ENCODE assay signal across 11 cellular contexts in genomic region chr18:37567061-37567993, GRCh38. TPM values are rescaled to one million over a fixed set of nuclear protein-coding genes. Genes with fewer than 3 reads are reported as not detected.
DNase-seq lines count a peak whose midpoint lies in the region; ATAC-seq and TF ChIP-seq lines count a peak whose summit lies in the region.
"Had no signal": no experiment of that assay in that cellular context is flagged by ENCODE, and none has a peak within 500 bp of the region (broad histone marks: within the 10 kb centered on the region; RNA-seq: fewer than 3 reads in every experiment).

No MANE protein-coding gene starts in this region.

- peaks cover 30% of the 10 kb centered on the region for H3K4me1 ChIP-seq in suprapubic skin
- H3K4me1 ChIP-seq: BLaER1 had no signal

- H3K4me1 Mint-ChIP-seq in activated naive CD4-positive, alpha-beta T cell treated with anti-CD3 and anti-CD28 coated beads, Interleukin-2, amount 10 ng/mL, durations not matched to agents 7 days and 5 days = peaks cover 7% of the 10 kb centered on the region

- H3K9me3 Mint-ChIP-seq in activated naive CD4-positive, alpha-beta T cell treated with anti-CD3 and anti-CD28 coated beads, Interleukin-2, amount 10 ng/mL, durations not matched to agents 7 days and 5 days = no peaks in the 10 kb centered on the region

- TF ChIP-seq CTCF in kidney epithelial cell (IDR thresholded peaks at IDR 0.05; ENCODE audit: insufficient read depth, low read length, poor library complexity, severe bottlenecking) (no peak), suprapubic skin (IDR thresholded peaks at IDR 0.05) (no peak)

- DNase-seq in NCI-H2227 (lab: John Stamatoyannopoulos, UW; ENCODE audit: unreplicated experiment) (peak; percentile 53), NCI-H2227 treated with DMSO at 0.1 percent for 48 hours (lab: John Stamatoyannopoulos, UW) (no peak), kidney epithelial cell (ENCODE audit: low read depth) (no peak), suprapubic skin (ENCODE audit: low spot score in 2 of 2) (peak in 1 of 2 donors; percentile 57)
- no peak for DNase-seq in activated naive CD4-positive, alpha-beta T cell treated with anti-CD3 and anti-CD28 coated beads, Interleukin-2, amount 10 ng/mL, durations not matched to agents 7 days and 5 days
- DNase-seq: GOT3, NCI-H2029 treated with DMSO at 0.1 percent for 48 hours had no signal

- H3K4me3 Mint-ChIP-seq in activated naive CD4-positive, alpha-beta T cell treated with anti-CD3 and anti-CD28 coated beads, Interleukin-2, amount 10 ng/mL, durations not matched to agents 7 days and 5 days = no peak overlapping the region

- H3K27ac Mint-ChIP-seq in activated naive CD4-positive, alpha-beta T cell treated with anti-CD3 and anti-CD28 coated beads, Interleukin-2, amount 10 ng/mL, durations not matched to agents 7 days and 5 days = no peak overlapping the region

- H3K27me3 ChIP-seq in kidney epithelial cell (ENCODE audit: control insufficient read depth, insufficient read depth, low read length) = peaks cover 69% of the 10 kb centered on the region
- H3K27me3 ChIP-seq in suprapubic skin = peaks cover 83% of the 10 kb centered on the region
- H3K27me3 ChIP-seq: BLaER1 had no signal

- peaks cover 2% of the 10 kb centered on the region for H3K36me3 Mint-ChIP-seq in activated naive CD4-positive, alpha-beta T cell treated with anti-CD3 and anti-CD28 coated beads, Interleukin-2, amount 10 ng/mL, durations not matched to agents 7 days and 5 days

- H3K9me3 ChIP-seq in suprapubic skin = no peaks in the 10 kb centered on the region

- H3K4me3 ChIP-seq in kidney epithelial cell (ENCODE audit: low read depth, low read length) = peak overlapping the region; percentile 36
- H3K4me3 ChIP-seq in suprapubic skin = peak overlapping the region; percentile 74
- H3K4me3 ChIP-seq: BLaER1 had no signal

- H3K27me3 Mint-ChIP-seq in activated naive CD4-positive, alpha-beta T cell treated with anti-CD3 and anti-CD28 coated beads, Interleukin-2, amount 10 ng/mL, durations not matched to agents 7 days and 5 days = peaks cover 79% of the 10 kb centered on the region

- 12% methylated on average over 28 of the region's 72 CpGs for WGBS in suprapubic skin

- TF ChIP-seq EP300 in suprapubic skin (IDR thresholded peaks at IDR 0.05) = no peak

- H3K27ac ChIP-seq in angular gyrus (ENCODE audit: low read depth, low read length) = peak overlapping the region; percentile 55
- H3K27ac ChIP-seq in suprapubic skin = no peak overlapping the region
- H3K27ac ChIP-seq: BLaER1 had no signal

- H3K36me3 ChIP-seq in kidney epithelial cell (ENCODE audit: control insufficient read depth, insufficient read depth, low read length) (no peaks in the 10 kb centered on the region), suprapubic skin (no peaks in the 10 kb centered on the region)
- H3K36me3 ChIP-seq: BLaER1 had no signal

- no peak for TF ChIP-seq POLR2A in suprapubic skin (IDR thresholded peaks at IDR 0.05)

- ATAC-seq in GM18517 (IDR thresholded peaks at IDR 0.05; ENCODE audit: unreplicated experiment) (no peak), HG02610 (IDR thresholded peaks at IDR 0.05; ENCODE audit: unreplicated experiment) (no peak)

- CTCF ChIA-PET in activated naive CD4-positive, alpha-beta T cell treated with anti-CD3 and anti-CD28 coated beads, Interleukin-2, amount 10 ng/mL, durations not matched to agents 7 days and 5 days (lab: Charles Lee) = interaction anchor here (0.6 kb wide), 1 partner anchor 702 kb away, joined by 3 read pairs; no protein-coding TSS in a partner anchor

RNA-seq across cellular contexts. Expression of gene CELF4, which starts 1.7 kb away (rescaled TPM):
- 0.34 TPM in 1 of 2 replicates, not detected in the other for total RNA-seq in kidney epithelial cell
- not detected for total RNA-seq in suprapubic skin
